ENCODE assay signal across 22 cellular contexts in the genomic region with DNA sequence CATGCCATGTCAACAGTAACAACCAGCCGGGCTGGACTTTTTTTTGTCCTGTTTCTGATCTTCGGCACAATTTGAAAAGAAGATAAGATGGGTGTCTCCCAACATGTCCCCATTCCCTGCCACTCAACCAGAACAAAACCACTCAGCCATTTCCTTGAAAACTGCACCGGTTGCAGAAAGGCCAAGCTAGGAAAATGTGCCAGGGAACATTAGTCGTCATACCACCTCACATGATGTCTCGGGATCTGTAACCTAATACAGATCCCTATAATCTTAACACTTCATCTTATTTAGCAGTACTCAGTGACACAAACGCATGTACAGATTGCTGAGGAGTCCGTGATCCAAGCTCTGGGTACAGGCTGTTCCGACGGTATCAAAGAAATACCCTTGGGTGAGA. TPM values are rescaled to one million over a fixed set of nuclear protein-coding genes. Genes with fewer than 3 reads are reported as not detected.
DNase-seq lines count a peak whose midpoint lies in the region; ATAC-seq, FAIRE-seq and TF ChIP-seq lines count a peak whose summit lies in the region.
"Had no signal": no experiment of that assay in that cellular context is flagged by ENCODE, and none has a peak within 500 bp of the region (broad histone marks: within the 10 kb centered on the region; RNA-seq: fewer than 3 reads in every experiment).

No MANE protein-coding gene starts in this region.

- no peak for TF ChIP-seq RAD21 in K562 (CRISPR knock-in tag; conservative IDR thresholded peaks at IDR 0.05 in 1 of 2, IDR thresholded peaks at IDR 0.05 in 1 of 2)

- H3K27ac ChIP-seq in K562 (ENCODE audit: extremely low read depth, low read depth, low read length) (no peak overlapping the region), substantia nigra (ENCODE audit: low read depth, low read length, poor library complexity, severe bottlenecking) (peak overlapping the region; percentile 45)
- H3K27ac ChIP-seq: BLaER1, body of pancreas had no signal

- TF ChIP-seq POLR2A in K562 (conservative IDR thresholded peaks at IDR 0.05) = no peak

- POLR2A ChIA-PET in K562 (lab: Yijun Ruan, JAX) = no interaction called here

- no peaks in the 10 kb centered on the region for H3K36me3 ChIP-seq in K562 (ENCODE audit: control insufficient read depth, insufficient read depth, low read length)
- H3K36me3 ChIP-seq in kidney epithelial cell (ENCODE audit: control insufficient read depth, insufficient read depth, low read length) = no peaks in the 10 kb centered on the region
- H3K36me3 ChIP-seq: BLaER1, uterus had no signal

- DNase-seq in NCI-H82 (lab: John Stamatoyannopoulos, UW) (peak; percentile 66), NCI-H82 treated with DMSO at 0.1 percent for 48 hours (lab: John Stamatoyannopoulos, UW; ENCODE audit: unreplicated experiment) (no peak), K562 (ENCODE audit: extremely low read depth in 1 of 4, low spot score in 3 of 4) (no peak), kidney epithelial cell (ENCODE audit: low read depth) (peak; percentile 35), substantia nigra (lab: John Stamatoyannopoulos, UW) (no peak), islet precursor cell (no peak)
- DNase-seq in stimulated activated CD4-positive, alpha-beta T cell treated with anti-CD3 and anti-CD28 coated beads, Interleukin-12 subunit alpha, Interleukin-12 subunit beta, amount 100 ng/mL, for 4 hours = no peak
- DNase-seq: activated CD4-positive, CD25-positive, alpha-beta regulatory T cell treated with anti-CD3 and anti-CD28 coated beads, Interleukin-2, amount 50 U/mL, for 72 hours; activated T-cell treated with anti-CD3 and anti-CD28 coated beads, Interleukin-2, amount 50 U/mL, for 72 hours; cortex of kidney; GF-D8; HCEC 1CT; NCI-H1105; NCI-H2107; uterus had no signal

- peak overlapping the region; percentile 40; the same call in 1 of the 2 replicates for H2AFZ ChIP-seq in K562 (ENCODE audit: low read depth, low read length)

- in situ Hi-C loops in K562 (cut with MboI) = no loop called here

- H3K27me3 ChIP-seq in K562 (ENCODE audit: control insufficient read depth in 2 of 2, insufficient read depth in 2 of 2, low read length in 2 of 2) (peaks cover 0 to 3% of the 10 kb centered on the region in 2 experiments; a peak in 1 of 5 replicates), kidney epithelial cell (ENCODE audit: control insufficient read depth, insufficient read depth, low read length) (no peaks in the 10 kb centered on the region)
- H3K27me3 ChIP-seq: BLaER1, body of pancreas, uterus had no signal

- FAIRE-seq in K562 (lab: Jason Lieb, UNC) = no peak
- FAIRE-seq: A204.1 had no signal

- no peaks in the 10 kb centered on the region; a peak in 1 of 5 replicates for H3K4me1 ChIP-seq in K562 (replicated peaks in 1 of 2; ENCODE audit: control insufficient read depth in 2 of 2, insufficient read depth in 2 of 2, low read length in 2 of 2)
- H3K4me1 ChIP-seq: body of pancreas had no signal

- ATAC-seq in K562 (no peak), GM18907 (IDR thresholded peaks at IDR 0.05; ENCODE audit: unreplicated experiment) (no peak)
- ATAC-seq: activated naive CD4-positive, alpha-beta T cell treated with anti-CD3 and anti-CD28 coated beads, Interleukin-2, amount 50 U/mL, for 72 hours; activated T-cell treated with anti-CD3 and anti-CD28 coated beads, Interleukin-2, amount 50 U/mL, for 72 hours; body of pancreas had no signal

- CTCF ChIA-PET in K562 (lab: Yijun Ruan, JAX; ENCODE audit: low intra/inter-chr PET ratio) = no interaction called here

- no peak overlapping the region for H3K4me2 ChIP-seq in K562 (ENCODE audit: insufficient read depth, low read length)
- H3K4me2 ChIP-seq: BLaER1 had no signal

- H3K4me3 ChIP-seq in K562 (no peak overlapping the region), kidney epithelial cell (ENCODE audit: low read depth, low read length) (no peak overlapping the region)
- H3K4me3 ChIP-seq: BLaER1, body of pancreas, lung, skin epidermis, uterus had no signal

- BruUV-seq in K562 (replicated peaks; lab: Mats Ljungman, UMichigan) = no TSS peak

- TF ChIP-seq CTCF in K562 (IDR thresholded peaks at IDR 0.05 in 2 of 3, conservative IDR thresholded peaks at IDR 0.05 in 1 of 3; ENCODE audit: insufficient read depth in 2 of 3, low read depth in 1 of 3, low read length in 3 of 3) (no peak), kidney epithelial cell (IDR thresholded peaks at IDR 0.05; ENCODE audit: insufficient read depth, low read length, poor library complexity, severe bottlenecking) (no peak)

- no peaks in the 10 kb centered on the region for H4K20me1 ChIP-seq in K562 (replicated peaks; ENCODE audit: control insufficient read depth, insufficient read depth, low read length)
- H4K20me1 ChIP-seq: BLaER1 had no signal

- H3K9me3 ChIP-seq in K562 (replicated peaks; ENCODE audit: control insufficient read depth, insufficient read depth, low read depth, low read length) = no peaks in the 10 kb centered on the region
- H3K9me3 ChIP-seq: body of pancreas, uterus had no signal

- no peak for TF ChIP-seq EP300 in K562 (IDR thresholded peaks at IDR 0.05; ENCODE audit: low read length)

- 41% methylated on average over 9 of the region's 9 CpGs for WGBS in K562 (ENCODE audit: insufficient coverage, low coverage, missing lambda C conversion rate)

- no peak overlapping the region for H3K9ac ChIP-seq in K562 (ENCODE audit: insufficient read depth in 1 of 2, low read depth in 2 of 2, low read length in 2 of 2)
- H3K9ac ChIP-seq: BLaER1 had no signal

- no peaks in the 10 kb centered on the region for H3K9me1 ChIP-seq in K562 (ENCODE audit: control insufficient read depth, insufficient read depth, low read length)

- no peaks in the 10 kb centered on the region for H3K79me2 ChIP-seq in K562 (ENCODE audit: control insufficient read depth, insufficient read depth, low read length)

- intact Hi-C loops in K562 (cut with micrococcal nuclease) = no loop called here

TF ChIP-seq in K562, 482 proteins besides CTCF, POLR2A, EP300 and RAD21:
- TF ChIP-seq ZBTB2 (IDR thresholded peaks at IDR 0.05) (no peak), HDGF (IDR thresholded peaks at IDR 0.05) (no peak), GTF2F1 (IDR thresholded peaks at IDR 0.05; ENCODE audit: low read depth, low read length) (no peak), ZBTB1 (CRISPR knock-in tag; IDR thresholded peaks at IDR 0.05; ENCODE audit: borderline replicate concordance, low read depth) (no peak), PHF21A (IDR thresholded peaks at IDR 0.05; ENCODE audit: borderline replicate concordance, low read depth) (no peak), ZNF431 (CRISPR knock-in tag; IDR thresholded peaks at IDR 0.05) (no peak), SRSF9 (IDR thresholded peaks at IDR 0.05; ENCODE audit: borderline replicate concordance, low read depth, low read length) (no peak)
- TF ChIP-seq, protein P1, sequence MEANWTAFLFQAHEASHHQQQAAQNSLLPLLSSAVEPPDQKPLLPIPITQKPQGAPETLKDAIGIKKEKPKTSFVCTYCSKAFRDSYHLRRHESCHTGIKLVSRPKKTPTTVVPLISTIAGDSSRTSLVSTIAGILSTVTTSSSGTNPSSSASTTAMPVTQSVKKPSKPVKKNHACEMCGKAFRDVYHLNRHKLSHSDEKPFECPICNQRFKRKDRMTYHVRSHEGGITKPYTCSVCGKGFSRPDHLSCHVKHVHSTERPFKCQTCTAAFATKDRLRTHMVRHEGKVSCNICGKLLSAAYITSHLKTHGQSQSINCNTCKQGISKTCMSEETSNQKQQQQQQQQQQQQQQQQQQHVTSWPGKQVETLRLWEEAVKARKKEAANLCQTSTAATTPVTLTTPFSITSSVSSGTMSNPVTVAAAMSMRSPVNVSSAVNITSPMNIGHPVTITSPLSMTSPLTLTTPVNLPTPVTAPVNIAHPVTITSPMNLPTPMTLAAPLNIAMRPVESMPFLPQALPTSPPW (CRISPR knock-in tag; IDR thresholded peaks at IDR 0.05) = no peak

RNA-seq across cellular contexts. Expression of gene ALDH8A1, which starts 46.5 kb away (rescaled TPM):
- 0.55 and 0.74 TPM in 2 replicates for total RNA-seq in K562 (2011; cell fraction: chromatin; rRNA removed; ENCODE audit: low replicate concordance)
- total RNA-seq in K562 (2011; cell fraction: nucleolus; rRNA removed) = not detected in 2 replicates
- 0.76 TPM in 1 of 2 replicates, not detected in the other for total RNA-seq in K562 (2011; cell fraction: nucleoplasm; rRNA removed)
- total RNA-seq in K562 (2014; rRNA removed) (0.04 and 0.05 TPM in 2 replicates), K562 (2014; rRNA removed; fragmentation: Illumina TruSeq; extraction: Trizol) (0.04 TPM in 1 of 2 replicates, not detected in the other), K562 (2015; rRNA removed; fragmentation: Illumina TruSeq; extraction: Trizol) (0.18 and 0.19 TPM in 2 replicates), K562 (2021) (0.16 and 0.18 TPM in 2 replicates), kidney epithelial cell (0.46 and 9.3 TPM in 2 replicates)
- polyA plus RNA-seq in K562 (2011; rRNA removed) (0.03 and 0.08 TPM in 2 replicates), K562 (2014; fragmentation: Illumina TruSeq; extraction: Trizol) (0.08 TPM in 1 of 2 replicates, not detected in the other), K562 (2014; fragmentation: Nextera tagmentation; extraction: Ambion mirVana) (under 1 TPM in 1 of 2 experiments, not detected in 1; 0.03 TPM), K562 (2014; rRNA removed) (0.03 TPM in 2 replicates)
- polyA plus RNA-seq in K562 (2011; cell fraction: cytosol; rRNA removed) = 0.01 and 0.06 TPM in 2 replicates
- 0.21 TPM in 1 of 2 replicates, not detected in the other for polyA plus RNA-seq in K562 (2011; cell fraction: nucleus; rRNA removed)
- 0.04 and 0.05 TPM in 2 replicates for polyA plus RNA-seq in K562 (2012)
- polyA minus RNA-seq in K562 (2011; rRNA and poly(A)+ RNA removed) = 0.15 TPM in 1 of 2 replicates, not detected in the other
- polyA minus RNA-seq in K562 (2011; cell fraction: cytosol; rRNA and poly(A)+ RNA removed) = not detected in 2 replicates
- 0.78 TPM in 1 of 2 replicates, not detected in the other for polyA minus RNA-seq in K562 (2011; cell fraction: nucleus; rRNA and poly(A)+ RNA removed)

Comparison
In these comparisons a context has a peak if more than half of its experiments do, and no peak if none do; other contexts are left out.
1. DNase-seq: peak in NCI-H82 (single experiment) and kidney epithelial cell (single experiment); none in NCI-H82 treated with DMSO at 0.1 percent for 48 hours (single experiment), K562 (0 of 4), substantia nigra (0 of 49), islet precursor cell (single experiment) and stimulated activated CD4-positive, alpha-beta T cell treated with anti-CD3 and anti-CD28 coated beads, Interleukin-12 subunit alpha, Interleukin-12 subunit beta, amount 100 ng/mL, for 4 hours (single experiment).